Comparison of ENCODE assay signal across 1 cellular context in the genomic region with DNA sequence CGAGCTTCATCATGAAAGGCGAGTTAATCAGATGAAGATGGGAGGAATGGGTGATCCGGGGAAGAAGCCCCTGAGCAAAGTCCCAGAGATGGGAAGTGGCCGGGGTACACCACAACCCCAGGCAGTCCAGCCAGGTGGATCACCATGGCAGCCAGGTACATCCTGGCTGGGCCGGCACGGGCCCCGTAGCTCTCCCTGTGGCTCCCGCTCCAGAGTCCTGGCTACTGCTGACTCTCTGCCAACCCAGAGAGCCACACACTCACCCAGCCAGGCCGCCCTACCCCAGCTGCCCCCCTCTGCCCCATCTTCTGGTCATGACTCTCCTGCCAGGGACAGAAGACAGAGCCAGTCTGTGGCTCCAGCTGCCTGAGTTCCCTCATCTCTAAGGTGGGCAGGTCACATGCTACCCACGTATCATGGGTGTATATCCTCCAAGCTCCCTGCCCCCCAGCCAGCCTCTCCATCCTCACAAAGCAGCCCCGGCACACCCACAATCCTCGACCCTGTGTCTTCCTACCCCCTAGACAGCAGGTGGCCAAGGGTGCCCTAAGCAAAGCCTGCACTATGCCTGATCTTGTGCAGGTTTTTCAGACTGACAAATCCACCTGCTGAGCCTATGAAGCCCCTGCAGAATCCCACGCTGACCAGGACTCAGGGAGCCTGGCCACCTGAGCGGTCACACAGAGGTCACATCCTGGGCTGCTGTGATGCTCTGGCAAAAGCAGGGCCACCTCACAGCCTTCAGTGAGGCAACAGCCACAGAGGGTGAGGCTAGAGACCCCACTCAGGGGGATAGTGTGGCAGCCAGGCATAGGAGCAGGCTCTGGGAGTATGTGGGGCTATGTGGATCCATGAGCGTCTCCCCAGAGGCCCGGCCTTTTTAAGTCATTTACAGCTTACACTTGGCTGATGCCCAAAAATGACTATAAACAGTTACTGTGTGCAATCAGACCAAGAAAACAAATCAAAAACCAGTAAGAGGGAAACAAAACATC.
TF ChIP-seq lines count a peak whose summit lies in the region.

No MANE protein-coding gene starts in this region.

TF ChIP-seq in HEK293, 187 proteins besides CTCF, POLR2A, EP300 and RAD21 (continued from another document):
- TF ChIP-seq ZNF610 (tag by site-specific recombination; IDR thresholded peaks at IDR 0.05; ENCODE audit: borderline replicate concordance) (no peak), EGR2 (tag by site-specific recombination; IDR thresholded peaks at IDR 0.05; ENCODE audit: low read depth) (peak; percentile 43; the same call in 1 of the 2 replicates), ZNF544 (tag by site-specific recombination; IDR thresholded peaks at IDR 0.05) (no peak), ZIC2 (tag by site-specific recombination; IDR thresholded peaks at IDR 0.05) (peak; percentile 25; the same call in 1 of the 2 replicates), GLIS2 (tag by site-specific recombination; IDR thresholded peaks at IDR 0.05) (0 out of 2 replicates have a peak, but pooled peaks have one; percentile 23), FEZF1 (tag by site-specific recombination; IDR thresholded peaks at IDR 0.05) (peak; percentile 53), ZFHX2 (tag by site-specific recombination; conservative IDR thresholded peaks at IDR 0.05) (peak; percentile 50)
